In genomic region chr2:230721712-230722111, GRCh38 we compare ENCODE assay signal across 10 cellular contexts. TPM values are rescaled to one million over a fixed set of nuclear protein-coding genes. Genes with fewer than 3 reads are reported as not detected.
DNase-seq lines count a peak whose midpoint lies in the region; ATAC-seq and TF ChIP-seq lines count a peak whose summit lies in the region.
"Had no signal": no experiment of that assay in that cellular context is flagged by ENCODE, and none has a peak within 500 bp of the region (broad histone marks: within the 10 kb centered on the region; RNA-seq: fewer than 3 reads in every experiment).

No MANE protein-coding gene starts in this region.

- intact Hi-C loops in activated CD4-positive, alpha-beta memory T cell treated with anti-CD3 and anti-CD28 coated beads for 36 hours (cut with micrococcal nuclease): loop anchor here (1.0 kb wide), 1 partner anchor 15 kb away; no protein-coding TSS in a partner anchor
- intact Hi-C loops in naive thymus-derived CD4-positive, alpha-beta T cell (cut with micrococcal nuclease): loop anchor here (1.0 to 5.0 kb wide), 4 partner anchors 7 to 503 kb away; partner anchors contain the start of gene SP110 (in 1 of the 2)

- peaks cover 89% of the 10 kb centered on the region for H3K4me1 Mint-ChIP-seq in activated CD4-positive, alpha-beta memory T cell treated with anti-CD3 and anti-CD28 coated beads for 36 hours (ENCODE audit: low read depth)
- H3K4me1 Mint-ChIP-seq in naive thymus-derived CD4-positive, alpha-beta T cell: peaks cover 61 to 97% (median 87%) of the 10 kb centered on the region in 7 donors

- H3K4me3 Mint-ChIP-seq in activated CD4-positive, alpha-beta memory T cell treated with anti-CD3 and anti-CD28 coated beads for 36 hours: no peak overlapping the region
- H3K4me3 Mint-ChIP-seq in naive thymus-derived CD4-positive, alpha-beta T cell: peak overlapping the region; percentile 38 to 85 (median 64)

- peaks cover 67% of the 10 kb centered on the region for H4K20me1 ChIP-seq in hepatocyte (ENCODE audit: insufficient read depth, poor library complexity, severe bottlenecking)

- 56% methylated on average over 1 of the region's 1 CpG for WGBS in hepatocyte (ENCODE audit: low lambda C conversion rate, missing lambda C conversion rate)

- H2AFZ ChIP-seq in hepatocyte: no peak overlapping the region

- CTCF ChIA-PET in activated CD4-positive, alpha-beta memory T cell treated with anti-CD3 and anti-CD28 coated beads for 36 hours (lab: Charles Lee): interaction anchor here (1.4 kb wide), 1 partner anchor 8 kb away, joined by 10 read pairs; no protein-coding TSS in a partner anchor
- CTCF ChIA-PET in naive thymus-derived CD4-positive, alpha-beta T cell (lab: Charles Lee): interaction anchor here (1.4 to 1.9 kb wide), 3 partner anchors 8 to 77 kb away, joined by 5 to 14 read pairs (median 9); no protein-coding TSS in a partner anchor

- DNase-seq in GM12864 (ENCODE audit: low read depth) (peak; percentile 37), NCI-H2171 treated with DMSO at 0.1 percent for 48 hours (lab: John Stamatoyannopoulos, UW) (no peak), DMS53 treated with DMSO at 0.1 percent for 48 hours (lab: John Stamatoyannopoulos, UW; ENCODE audit: unreplicated experiment) (no peak), mucosa of gallbladder (ENCODE audit: low spot score) (no peak), hepatocyte (ENCODE audit: low spot score) (no peak)
- DNase-seq in activated CD4-positive, alpha-beta memory T cell treated with anti-CD3 and anti-CD28 coated beads for 36 hours: no peak
- DNase-seq in naive thymus-derived CD4-positive, alpha-beta T cell: peak in 4 of 9 donors; percentile 8 to 25 (median 22)
- DNase-seq: NCI-H82 had no signal

- TF ChIP-seq CTCF in GM12864 (IDR thresholded peaks at IDR 0.05; ENCODE audit: low read depth, low read length, missing control alignments) (no peak), hepatocyte (IDR thresholded peaks at IDR 0.05; ENCODE audit: poor library complexity) (no peak)

- H3K27me3 Mint-ChIP-seq in activated CD4-positive, alpha-beta memory T cell treated with anti-CD3 and anti-CD28 coated beads for 36 hours: no peaks in the 10 kb centered on the region
- no peaks in the 10 kb centered on the region for H3K27me3 Mint-ChIP-seq in naive thymus-derived CD4-positive, alpha-beta T cell
- H3K27me3 Mint-ChIP-seq: progenitor cell of endocrine pancreas had no signal

- peak; percentile 51 for ATAC-seq in HG02884 (IDR thresholded peaks at IDR 0.05; ENCODE audit: unreplicated experiment)
- no peak for ATAC-seq in naive thymus-derived CD4-positive, alpha-beta T cell

- H3K36me3 ChIP-seq in naive thymus-derived CD4-positive, alpha-beta T cell (ENCODE audit: control insufficient read depth in 2 of 3, insufficient read depth in 3 of 3, low read length in 3 of 3): peaks cover 0 to 3% (median 0%) of the 10 kb centered on the region in 3 experiments
- no peaks in the 10 kb centered on the region for H3K36me3 ChIP-seq in hepatocyte (replicated peaks; ENCODE audit: insufficient read depth, low read depth)

- peak overlapping the region; percentile 55 for H3K27ac ChIP-seq in naive thymus-derived CD4-positive, alpha-beta T cell (ENCODE audit: low read depth, low read length)
- H3K27ac ChIP-seq in hepatocyte: no peak overlapping the region

- peaks cover 47% of the 10 kb centered on the region for H3K36me3 Mint-ChIP-seq in activated CD4-positive, alpha-beta memory T cell treated with anti-CD3 and anti-CD28 coated beads for 36 hours
- peaks cover 0 to 44% (median 15%) of the 10 kb centered on the region in 5 donors for H3K36me3 Mint-ChIP-seq in naive thymus-derived CD4-positive, alpha-beta T cell

- no peaks in the 10 kb centered on the region for H3K9me3 Mint-ChIP-seq in activated CD4-positive, alpha-beta memory T cell treated with anti-CD3 and anti-CD28 coated beads for 36 hours
- H3K9me3 Mint-ChIP-seq in naive thymus-derived CD4-positive, alpha-beta T cell: no peaks in the 10 kb centered on the region

- POLR2A ChIA-PET in activated CD4-positive, alpha-beta memory T cell treated with anti-CD3 and anti-CD28 coated beads for 36 hours (lab: Charles Lee): interaction anchor here (0.6 to 2.5 kb wide), 2 partner anchors 8 to 119 kb away, joined by 4 to 15 read pairs; no protein-coding TSS in a partner anchor
- POLR2A ChIA-PET in naive thymus-derived CD4-positive, alpha-beta T cell (lab: Charles Lee): interaction anchor here (1.2 to 2.9 kb wide), 3 partner anchors 8 to 73 kb away, joined by 3 to 24 read pairs (median 5); no protein-coding TSS in a partner anchor

- no peaks in the 10 kb centered on the region for H3K9me3 ChIP-seq in naive thymus-derived CD4-positive, alpha-beta T cell (ENCODE audit: control insufficient read depth in 2 of 3, low read length in 3 of 3)
- H3K9me3 ChIP-seq in hepatocyte (ENCODE audit: low read depth): no peaks in the 10 kb centered on the region

- no peak overlapping the region for H3K4me2 ChIP-seq in hepatocyte

- peaks cover 97% of the 10 kb centered on the region for H3K79me2 ChIP-seq in hepatocyte

- H3K9me2 ChIP-seq in hepatocyte (replicated peaks; ENCODE audit: insufficient read depth): no peaks in the 10 kb centered on the region

- peaks cover 76 to 80% of the 10 kb centered on the region in 2 donors for H3K4me1 ChIP-seq in naive thymus-derived CD4-positive, alpha-beta T cell (ENCODE audit: control insufficient read depth in 2 of 2, insufficient read depth in 2 of 2, low read length in 2 of 2)
- peaks cover 5% of the 10 kb centered on the region for H3K4me1 ChIP-seq in hepatocyte (ENCODE audit: insufficient read depth)

- H3K4me3 ChIP-seq in GM12864 (ENCODE audit: low read depth, low read length) (no peak overlapping the region), hepatocyte (no peak overlapping the region)
- no peak overlapping the region for H3K4me3 ChIP-seq in naive thymus-derived CD4-positive, alpha-beta T cell (ENCODE audit: low read length)

- H3K27ac Mint-ChIP-seq in activated CD4-positive, alpha-beta memory T cell treated with anti-CD3 and anti-CD28 coated beads for 36 hours: peak overlapping the region; percentile 79
- peak overlapping the region; percentile 4 to 94 (median 80) for H3K27ac Mint-ChIP-seq in naive thymus-derived CD4-positive, alpha-beta T cell
- H3K27ac Mint-ChIP-seq: progenitor cell of endocrine pancreas had no signal

- no peaks in the 10 kb centered on the region for H3K27me3 ChIP-seq in naive thymus-derived CD4-positive, alpha-beta T cell (ENCODE audit: control insufficient read depth in 2 of 2, insufficient read depth in 2 of 2, low read length in 2 of 2)
- no peaks in the 10 kb centered on the region for H3K27me3 ChIP-seq in hepatocyte

RNA-seq across cellular contexts. Expression of gene CAB39, which starts 9.1 kb away (rescaled TPM):
- total RNA-seq in activated CD4-positive, alpha-beta memory T cell treated with anti-CD3 and anti-CD28 coated beads for 36 hours: 100 to 1,000 TPM; 128 to 129 TPM
- total RNA-seq in naive thymus-derived CD4-positive, alpha-beta T cell: 100 to 1,000 TPM in 2 of 5 experiments, 10 to 100 TPM in 3; 71.0 to 186 (median 95.4) TPM
- polyA plus RNA-seq in naive thymus-derived CD4-positive, alpha-beta T cell: 10 to 100 TPM; 73.1 to 79.4 TPM
- total RNA-seq in mucosa of gallbladder (73.8 TPM), hepatocyte (83.9 and 84.4 TPM in 2 replicates)
- polyA plus RNA-seq in hepatocyte: 37.2 and 38.5 TPM in 2 replicates
